33 cellular contexts compared by ENCODE assay signal in genomic region chr1:6463120-6463412, GRCh38. TPM values are rescaled to one million over a fixed set of nuclear protein-coding genes. Genes with fewer than 3 reads are reported as not detected.
DNase-seq lines count a peak whose midpoint lies in the region; ATAC-seq and TF ChIP-seq lines count a peak whose summit lies in the region.
"Had no signal": no experiment of that assay in that cellular context is flagged by ENCODE, and none has a peak within 500 bp of the region (broad histone marks: within the 10 kb centered on the region; RNA-seq: fewer than 3 reads in every experiment).

No MANE protein-coding gene starts in this region.

- H3K4me3 ChIP-seq in neuronal stem cell (ENCODE audit: low read length in 2 of 2) (no peak overlapping the region), hepatocyte (no peak overlapping the region)
- H3K4me3 ChIP-seq: ascending aorta, cardiac muscle cell, colonic mucosa, lung, mucosa of descending colon, PC-9, skin epidermis, thoracic aorta had no signal

- H3K4me1 ChIP-seq in neuronal stem cell (ENCODE audit: control insufficient read depth in 2 of 2, insufficient read depth in 1 of 2, low read depth in 1 of 2, low read length in 2 of 2): peaks cover 0 to 3% of the 10 kb centered on the region in 2 donors
- H3K4me1 ChIP-seq in hepatocyte (ENCODE audit: insufficient read depth): no peaks in the 10 kb centered on the region
- H3K4me1 ChIP-seq: ascending aorta, colonic mucosa had no signal

- no peak overlapping the region for H4K8ac ChIP-seq in neuronal stem cell (ENCODE audit: low read depth, low read length)

- H3K4me3 Mint-ChIP-seq in T-helper 2 cell treated with Interferon-gamma antibody and Interleukin-4, amounts not matched to agents 5 μg/mL and 100 μg/mL, for 36 hours: peak overlapping the region; percentile 44
- H3K4me3 Mint-ChIP-seq in activated naive CD4-positive, alpha-beta T cell treated with anti-CD3 and anti-CD28 coated beads, Interleukin-2, amount 50 U/mL, for 24 hours: peak overlapping the region; percentile 68
- H3K4me3 Mint-ChIP-seq in activated T-helper 17 cell treated with anti-CD3 and anti-CD28 coated beads, Interleukin-2, amount 50 U/mL, for 72 hours: peak overlapping the region; percentile 97
- H3K4me3 Mint-ChIP-seq: activated naive CD8-positive, alpha-beta T cell treated with anti-CD3 and anti-CD28 coated beads, Interleukin-2, amount 10 ng/mL, durations not matched to agents 7 days and 5 days had no signal

- H3K18ac ChIP-seq in neuronal stem cell (ENCODE audit: low read length): no peak overlapping the region

- H4K91ac ChIP-seq in neuronal stem cell (ENCODE audit: low read depth, low read length, poor library complexity): no peak overlapping the region

- no peaks in the 10 kb centered on the region for H4K20me1 ChIP-seq in hepatocyte (ENCODE audit: insufficient read depth, poor library complexity, severe bottlenecking)

- H3K9ac ChIP-seq in neuronal stem cell (ENCODE audit: low read depth, low read length, poor library complexity): no peak overlapping the region
- H3K9ac ChIP-seq: parathyroid adenoma had no signal

- H3K27me3 Mint-ChIP-seq in T-helper 2 cell treated with Interferon-gamma antibody and Interleukin-4, amounts not matched to agents 5 μg/mL and 100 μg/mL, for 36 hours (ENCODE audit: low read depth): peaks cover 4% of the 10 kb centered on the region
- no peaks in the 10 kb centered on the region for H3K27me3 Mint-ChIP-seq in activated naive CD4-positive, alpha-beta T cell treated with anti-CD3 and anti-CD28 coated beads, Interleukin-2, amount 50 U/mL, for 24 hours
- no peaks in the 10 kb centered on the region for H3K27me3 Mint-ChIP-seq in activated T-helper 17 cell treated with anti-CD3 and anti-CD28 coated beads, Interleukin-2, amount 50 U/mL, for 72 hours

- H3K4ac ChIP-seq in neuronal stem cell (ENCODE audit: low read length): no peak overlapping the region

- ATAC-seq in activated T-helper 17 cell treated with anti-CD3 and anti-CD28 coated beads, Interleukin-2, amount 50 U/mL, for 72 hours (replicated peaks): no peak
- ATAC-seq: mucosa of descending colon, SK-N-SH treated with all-trans-retinoic acid at 6 μM for 48 hours had no signal

- H3K27ac ChIP-seq in neuronal stem cell (replicated peaks; ENCODE audit: low read length): no peak overlapping the region
- H3K27ac ChIP-seq in hepatocyte: no peak overlapping the region
- H3K27ac ChIP-seq: ascending aorta, cardiac muscle cell, colonic mucosa, epithelial cell of prostate, parathyroid adenoma, PC-9, thoracic aorta, VCaP had no signal

- peaks cover 40% of the 10 kb centered on the region for H3K36me3 Mint-ChIP-seq in T-helper 2 cell treated with Interferon-gamma antibody and Interleukin-4, amounts not matched to agents 5 μg/mL and 100 μg/mL, for 36 hours (ENCODE audit: low read depth)
- H3K36me3 Mint-ChIP-seq in activated naive CD4-positive, alpha-beta T cell treated with anti-CD3 and anti-CD28 coated beads, Interleukin-2, amount 50 U/mL, for 24 hours: peaks cover 10% of the 10 kb centered on the region
- H3K36me3 Mint-ChIP-seq in activated T-helper 17 cell treated with anti-CD3 and anti-CD28 coated beads, Interleukin-2, amount 50 U/mL, for 72 hours (ENCODE audit: low read depth): peaks cover 56% of the 10 kb centered on the region

- peaks cover 38% of the 10 kb centered on the region for H3K4me1 Mint-ChIP-seq in T-helper 2 cell treated with Interferon-gamma antibody and Interleukin-4, amounts not matched to agents 5 μg/mL and 100 μg/mL, for 36 hours (ENCODE audit: low read depth)
- H3K4me1 Mint-ChIP-seq in activated naive CD4-positive, alpha-beta T cell treated with anti-CD3 and anti-CD28 coated beads, Interleukin-2, amount 50 U/mL, for 24 hours: peaks cover 53% of the 10 kb centered on the region
- H3K4me1 Mint-ChIP-seq in activated T-helper 17 cell treated with anti-CD3 and anti-CD28 coated beads, Interleukin-2, amount 50 U/mL, for 72 hours: peaks cover 29% of the 10 kb centered on the region

- no peak overlapping the region for H3K14ac ChIP-seq in neuronal stem cell (ENCODE audit: low read length)

- H3K4me2 ChIP-seq in neuronal stem cell (ENCODE audit: insufficient read depth, low read length, poor library complexity, severe bottlenecking) (no peak overlapping the region), hepatocyte (no peak overlapping the region)
- H3K4me2 ChIP-seq: PC-9 had no signal

- H2BK5ac ChIP-seq in neuronal stem cell (ENCODE audit: low read length): no peak overlapping the region

- H3K36me3 ChIP-seq in neuronal stem cell (replicated peaks in 1 of 2; ENCODE audit: control insufficient read depth in 2 of 2, insufficient read depth in 2 of 2, low read length in 2 of 2): peaks cover 10 to 39% of the 10 kb centered on the region in 2 donors
- H3K36me3 ChIP-seq in hepatocyte (replicated peaks; ENCODE audit: insufficient read depth, low read depth): no peaks in the 10 kb centered on the region
- H3K36me3 ChIP-seq: cardiac muscle cell, colonic mucosa had no signal

- DNase-seq in T-helper 2 cell treated with Interferon-gamma antibody and Interleukin-4, amounts not matched to agents 5 μg/mL and 100 μg/mL, for 36 hours (ENCODE audit: low spot score): no peak
- DNase-seq in T-helper 2 cell (no peak), neuronal stem cell (ENCODE audit: low spot score) (no peak), hepatocyte (ENCODE audit: low spot score) (no peak), RPMI8226 (no peak)
- DNase-seq in activated naive CD4-positive, alpha-beta T cell (lab: John Stamatoyannopoulos, UW): no peak
- DNase-seq: 8988T; activated CD4-positive, alpha-beta T cell treated with anti-CD3 and anti-CD28 coated beads, Interleukin-2, amount 50 U/mL, for 1 hour; activated naive CD8-positive, alpha-beta T cell treated with anti-CD3 and anti-CD28 coated beads, Interleukin-2, amount 10 ng/mL, durations not matched to agents 7 days and 5 days; C1 segment of cervical spinal cord; effector CD4-positive, alpha-beta T cell; mucosa of descending colon; NCI-H146; NCI-H345; NCI-H69; PC-9; Right ventricle myocardium superior; stimulated activated naive CD4-positive, alpha-beta T cell treated with Interleukin-2 at 50 U/mL for 16 hours; T-helper 9 cell had no signal

- no peak overlapping the region for H2BK12ac ChIP-seq in neuronal stem cell (ENCODE audit: low read length)

- peak overlapping the region; percentile 73 for H3K23ac ChIP-seq in neuronal stem cell (ENCODE audit: low read depth, low read length, poor library complexity)

- H3K79me1 ChIP-seq in neuronal stem cell (ENCODE audit: low read depth, low read length): peaks cover 3% of the 10 kb centered on the region

- H2BK120ac ChIP-seq in neuronal stem cell (ENCODE audit: low read depth, low read length): no peak overlapping the region

- H2AFZ ChIP-seq in neuronal stem cell (ENCODE audit: low read length) (no peak overlapping the region), hepatocyte (no peak overlapping the region)
- H2AFZ ChIP-seq: parathyroid adenoma, PC-9 had no signal

- H3K27me3 ChIP-seq in neuronal stem cell (ENCODE audit: control insufficient read depth in 3 of 3, insufficient read depth in 3 of 3, low read depth in 1 of 3, low read length in 3 of 3) (peaks cover 0 to 11% (median 0%) of the 10 kb centered on the region in 3 experiments), hepatocyte (no peaks in the 10 kb centered on the region)
- H3K27me3 ChIP-seq: ascending aorta, colonic mucosa had no signal

- no peaks in the 10 kb centered on the region for H3K9me2 ChIP-seq in hepatocyte (replicated peaks; ENCODE audit: insufficient read depth)

- no peak for TF ChIP-seq CTCF in hepatocyte (IDR thresholded peaks at IDR 0.05; ENCODE audit: poor library complexity)

- WGBS in neuronal stem cell (ENCODE audit: extremely low coverage in 2 of 2, insufficient read length in 2 of 2, insufficient replicate concordance in 1 of 2), 2 donors: no CpG with 5 or more reads among the region's 1 CpG
- 100% methylated on average over 1 of the region's 1 CpG for WGBS in hepatocyte (ENCODE audit: low lambda C conversion rate, missing lambda C conversion rate)

- no peak overlapping the region for H2BK15ac ChIP-seq in neuronal stem cell (ENCODE audit: low read length)

- peaks cover 0 to 3% of the 10 kb centered on the region in 2 donors for H3K9me3 ChIP-seq in neuronal stem cell (replicated peaks in 1 of 2; ENCODE audit: control insufficient read depth in 2 of 2, insufficient read depth in 1 of 2, low read depth in 1 of 2, low read length in 2 of 2)
- H3K9me3 ChIP-seq in hepatocyte (ENCODE audit: low read depth): no peaks in the 10 kb centered on the region
- H3K9me3 ChIP-seq: ascending aorta, colonic mucosa, mucosa of descending colon, thoracic aorta had no signal

- H3K9me3 Mint-ChIP-seq in T-helper 2 cell treated with Interferon-gamma antibody and Interleukin-4, amounts not matched to agents 5 μg/mL and 100 μg/mL, for 36 hours: no peaks in the 10 kb centered on the region
- no peaks in the 10 kb centered on the region for H3K9me3 Mint-ChIP-seq in activated naive CD4-positive, alpha-beta T cell treated with anti-CD3 and anti-CD28 coated beads, Interleukin-2, amount 50 U/mL, for 24 hours
- no peaks in the 10 kb centered on the region for H3K9me3 Mint-ChIP-seq in activated T-helper 17 cell treated with anti-CD3 and anti-CD28 coated beads, Interleukin-2, amount 50 U/mL, for 72 hours
- H3K9me3 Mint-ChIP-seq: activated naive CD8-positive, alpha-beta T cell treated with anti-CD3 and anti-CD28 coated beads, Interleukin-2, amount 10 ng/mL, durations not matched to agents 7 days and 5 days; IgD-negative memory B cell had no signal

- peak overlapping the region; percentile 27 for H3K27ac Mint-ChIP-seq in T-helper 2 cell treated with Interferon-gamma antibody and Interleukin-4, amounts not matched to agents 5 μg/mL and 100 μg/mL, for 36 hours
- peak overlapping the region; percentile 35 for H3K27ac Mint-ChIP-seq in activated naive CD4-positive, alpha-beta T cell treated with anti-CD3 and anti-CD28 coated beads, Interleukin-2, amount 50 U/mL, for 24 hours
- H3K27ac Mint-ChIP-seq in activated T-helper 17 cell treated with anti-CD3 and anti-CD28 coated beads, Interleukin-2, amount 50 U/mL, for 72 hours: peak overlapping the region; percentile 78
- H3K27ac Mint-ChIP-seq: activated naive CD8-positive, alpha-beta T cell treated with anti-CD3 and anti-CD28 coated beads, Interleukin-2, amount 10 ng/mL, durations not matched to agents 7 days and 5 days had no signal

- no peak overlapping the region for H2AK5ac ChIP-seq in neuronal stem cell (ENCODE audit: low read depth, low read length)

- H3K79me2 ChIP-seq in hepatocyte: no peaks in the 10 kb centered on the region
- H3K79me2 ChIP-seq: parathyroid adenoma had no signal

RNA-seq across cellular contexts. Expression of gene TNFRSF25, which starts 2.9 kb away (rescaled TPM):
- 100 to 1,000 TPM; 132 to 199 TPM for total RNA-seq in activated T-helper 17 cell treated with anti-CD3 and anti-CD28 coated beads, Interleukin-2, amount 50 U/mL, for 72 hours
- 14.5 TPM for polyA plus RNA-seq in neuronal stem cell (2013, experiment 1 of 2)
- polyA plus RNA-seq in neuronal stem cell (2013, experiment 2 of 2): 14.1 TPM
- total RNA-seq in hepatocyte: 4.8 and 14.0 TPM in 2 replicates
- polyA plus RNA-seq in hepatocyte: 7.1 and 16.9 TPM in 2 replicates

RNA-seq across cellular contexts. Expression of gene PLEKHG5, which starts 28.4 kb away (rescaled TPM):
- total RNA-seq in activated T-helper 17 cell treated with anti-CD3 and anti-CD28 coated beads, Interleukin-2, amount 50 U/mL, for 72 hours: 1 to 10 TPM; 3.2 to 3.8 TPM
- polyA plus RNA-seq in neuronal stem cell (2013, experiment 1 of 2): 18.8 TPM
- 18.8 TPM for polyA plus RNA-seq in neuronal stem cell (2013, experiment 2 of 2)
- 11.6 and 13.3 TPM in 2 replicates for total RNA-seq in hepatocyte
- polyA plus RNA-seq in hepatocyte: 9.3 and 11.5 TPM in 2 replicates
- polyA plus RNA-seq: IgD-negative memory B cell had no signal

RNA-seq across cellular contexts. Expression of gene ESPN, which starts 38.5 kb away (rescaled TPM):
- total RNA-seq in activated T-helper 17 cell treated with anti-CD3 and anti-CD28 coated beads, Interleukin-2, amount 50 U/mL, for 72 hours: 1 to 10 TPM in 1 of 2 donors, under 1 TPM in 1; 0.71 to 3.5 TPM
- polyA plus RNA-seq in neuronal stem cell (2013, experiment 1 of 2): 3.5 TPM
- polyA plus RNA-seq in neuronal stem cell (2013, experiment 2 of 2): 3.6 TPM
- 21.4 and 31.1 TPM in 2 replicates for total RNA-seq in hepatocyte
- 48.4 and 65.7 TPM in 2 replicates for polyA plus RNA-seq in hepatocyte
- total RNA-seq: thoracic aorta had no signal
- polyA plus RNA-seq: IgD-negative memory B cell, neural cell had no signal

RNA-seq across cellular contexts. Expression of gene HES2, which starts 43.3 kb away (rescaled TPM):
- under 1 TPM; 0.17 to 0.37 TPM for total RNA-seq in activated T-helper 17 cell treated with anti-CD3 and anti-CD28 coated beads, Interleukin-2, amount 50 U/mL, for 72 hours
- 0.26 TPM for polyA plus RNA-seq in neuronal stem cell (2013, experiment 1 of 2)
- 0.22 TPM for polyA plus RNA-seq in neuronal stem cell (2013, experiment 2 of 2)
- total RNA-seq in hepatocyte: 0.27 and 0.44 TPM in 2 replicates
- polyA plus RNA-seq in hepatocyte: 0.36 and 1.2 TPM in 2 replicates
- total RNA-seq: ascending aorta, cardiac muscle cell, Right ventricle myocardium superior, thoracic aorta had no signal
- polyA plus RNA-seq: cardiac muscle cell, IgD-negative memory B cell, neural cell had no signal

Comparison
In these comparisons a context has a peak if more than half of its experiments do, and no peak if none do; other contexts are left out.
1. H3K27ac Mint-ChIP-seq: peak in every context shown above with its lines; median percentile 78 in activated T-helper 17 cell treated with anti-CD3 and anti-CD28 coated beads, Interleukin-2, amount 50 U/mL, for 72 hours; 35 in activated naive CD4-positive, alpha-beta T cell treated with anti-CD3 and anti-CD28 coated beads, Interleukin-2, amount 50 U/mL, for 24 hours; 27 in T-helper 2 cell treated with Interferon-gamma antibody and Interleukin-4, amounts not matched to agents 5 μg/mL and 100 μg/mL, for 36 hours.
2. H3K4me3 Mint-ChIP-seq: peak in every context shown above with its lines; median percentile 97 in activated T-helper 17 cell treated with anti-CD3 and anti-CD28 coated beads, Interleukin-2, amount 50 U/mL, for 72 hours; 68 in activated naive CD4-positive, alpha-beta T cell treated with anti-CD3 and anti-CD28 coated beads, Interleukin-2, amount 50 U/mL, for 24 hours; 44 in T-helper 2 cell treated with Interferon-gamma antibody and Interleukin-4, amounts not matched to agents 5 μg/mL and 100 μg/mL, for 36 hours.